Comparison of ENCODE assay signal across 19 cellular contexts in genomic region chr4:174461438-174462106, GRCh38.
DNase-seq lines count a peak whose midpoint lies in the region; ATAC-seq and TF ChIP-seq lines count a peak whose summit lies in the region.
"Had no signal": no experiment of that assay in that cellular context is flagged by ENCODE, and none has a peak within 500 bp of the region (broad histone marks: within the 10 kb centered on the region; RNA-seq: fewer than 3 reads in every experiment).

No MANE protein-coding gene starts in this region.

- H3K27me3 ChIP-seq in body of pancreas (no peaks in the 10 kb centered on the region), liver (ENCODE audit: control insufficient read depth in 4 of 4, insufficient read depth in 4 of 4, low read length in 3 of 4) (no peaks in the 10 kb centered on the region), thyroid gland (no peaks in the 10 kb centered on the region), testis (no peaks in the 10 kb centered on the region)
- H3K27me3 ChIP-seq: heart right ventricle, upper lobe of right lung had no signal

- TF ChIP-seq RAD21 in liver (IDR thresholded peaks at IDR 0.05), result peak in 1 of 2 donors; percentile 44

- H3K36me3 ChIP-seq in body of pancreas (replicated peaks in 1 of 2; ENCODE audit: insufficient read depth in 1 of 2, low read depth in 2 of 2) (no peaks in the 10 kb centered on the region), liver (ENCODE audit: control insufficient read depth in 4 of 4, insufficient read depth in 3 of 4, low read depth in 1 of 4, low read length in 3 of 4) (no peaks in the 10 kb centered on the region), thyroid gland (no peaks in the 10 kb centered on the region), testis (ENCODE audit: low read depth, missing control alignments) (no peaks in the 10 kb centered on the region)
- H3K36me3 ChIP-seq: heart right ventricle, left ventricle myocardium inferior, upper lobe of right lung had no signal

- TF ChIP-seq CTCF in body of pancreas (IDR thresholded peaks at IDR 0.05), result no peak
- no peak for TF ChIP-seq CTCF in liver (IDR thresholded peaks at IDR 0.05; ENCODE audit: low read depth, low read length, missing input control)
- TF ChIP-seq CTCF in thyroid gland (IDR thresholded peaks at IDR 0.05), result no peak
- TF ChIP-seq CTCF in testis (IDR thresholded peaks at IDR 0.05), result no peak

- no peak for TF ChIP-seq POLR2A in body of pancreas (IDR thresholded peaks at IDR 0.05)
- TF ChIP-seq POLR2A in thyroid gland (IDR thresholded peaks at IDR 0.05), result no peak
- no peak for TF ChIP-seq POLR2A in testis (IDR thresholded peaks at IDR 0.05)

- H3K4me1 ChIP-seq in body of pancreas, result peaks cover 19% of the 10 kb centered on the region
- H3K4me1 ChIP-seq in liver (ENCODE audit: control insufficient read depth in 4 of 4, insufficient read depth in 4 of 4, low read length in 3 of 4), result peaks cover 0 to 2% (median 0%) of the 10 kb centered on the region in 4 donors
- H3K4me1 ChIP-seq in thyroid gland, result peaks cover 3 to 10% of the 10 kb centered on the region in 2 donors
- H3K4me1 ChIP-seq in testis, result no peaks in the 10 kb centered on the region
- H3K4me1 ChIP-seq: heart right ventricle, left ventricle myocardium inferior, upper lobe of right lung had no signal

- ATAC-seq in body of pancreas, result peak; percentile 71
- ATAC-seq: activated T-helper 17 cell treated with anti-CD3 and anti-CD28 coated beads, Interleukin-2, amount 50 U/mL, for 72 hours; heart right ventricle; natural killer cell treated with Interleukin-12 subunit alpha and Interleukin-12 subunit beta and Interleukin-15 and Interleukin-18, amount 100 ng/mL, for 72 hours; upper lobe of right lung had no signal

- H3K4me3 ChIP-seq in body of pancreas, result no peak overlapping the region
- no peak overlapping the region for H3K4me3 ChIP-seq in liver (ENCODE audit: low read depth in 1 of 3, low read length in 3 of 3)
- H3K4me3 ChIP-seq in thyroid gland (replicated peaks in 1 of 3), result no peak overlapping the region
- no peak overlapping the region for H3K4me3 ChIP-seq in testis
- H3K4me3 ChIP-seq: heart right ventricle, left ventricle myocardium inferior, upper lobe of right lung had no signal

- intact Hi-C loops in body of pancreas (cut with DNase I) (no loop called here), thyroid gland (cut with DNase I) (no loop called here), testis (cut with DNase I; ENCODE audit: low total_unique reads) (no loop called here)

- DNase-seq in M059J (ENCODE audit: low read depth), result peak; percentile 55
- DNase-seq in body of pancreas, result peak in 1 of 4 donors; percentile 39
- DNase-seq in thyroid gland, result peak; percentile 37 to 58
- DNase-seq in testis, result no peak
- no peak for DNase-seq in NCI-H1048 (lab: John Stamatoyannopoulos, UW)
- DNase-seq in stimulated activated CD4-positive, alpha-beta T cell treated with anti-CD3 and anti-CD28 coated beads, Interleukin-15, amount 100 ng/mL, for 24 hours, result no peak
- DNase-seq: C1 segment of cervical spinal cord; cortex of kidney; DND-41; erythroblast; heart right ventricle; left ventricle myocardium inferior; NCI-H1417 treated with DMSO at 0.1 percent for 48 hours; NCI-H446; stimulated activated CD4-positive, alpha-beta T cell treated with anti-CD3 and anti-CD28 coated beads, Interleukin-4, amount 100 ng/mL, for 1 hour; upper lobe of right lung had no signal

- H3K9ac ChIP-seq in liver (ENCODE audit: low read depth in 1 of 2, low read length in 2 of 2), result no peak overlapping the region

- 24 to 28% methylated on average over 3 of the region's 3 CpGs for WGBS in body of pancreas, 2 donors
- 35% methylated on average over 3 of the region's 3 CpGs for WGBS in liver
- WGBS in thyroid gland, 2 donors, result 32 to 33% methylated on average over 3 of the region's 3 CpGs
- WGBS in testis, 2 donors, result 49% methylated on average over 3 of the region's 3 CpGs

- H3K9me3 ChIP-seq in body of pancreas, result no peaks in the 10 kb centered on the region
- peaks cover 0 to 4% (median 1%) of the 10 kb centered on the region in 4 donors for H3K9me3 ChIP-seq in liver (ENCODE audit: control insufficient read depth in 4 of 4, low read length in 3 of 4)
- H3K9me3 ChIP-seq in thyroid gland, result no peaks in the 10 kb centered on the region
- no peaks in the 10 kb centered on the region for H3K9me3 ChIP-seq in testis
- H3K9me3 ChIP-seq: upper lobe of right lung had no signal

- H3K27ac ChIP-seq in body of pancreas (peak overlapping the region in 2 of 4 donors; percentile 35 to 46), liver (ENCODE audit: low read depth in 1 of 2, low read length in 2 of 2) (peak overlapping the region in 1 of 2 donors; percentile 34), thyroid gland (peak overlapping the region; percentile 27 to 76 (median 35)), testis (no peak overlapping the region)
- H3K27ac ChIP-seq: heart right ventricle, left ventricle myocardium inferior, upper lobe of right lung had no signal

TF ChIP-seq in liver, 16 proteins besides CTCF, POLR2A, EP300 and RAD21:
- TF ChIP-seq, protein P1, sequence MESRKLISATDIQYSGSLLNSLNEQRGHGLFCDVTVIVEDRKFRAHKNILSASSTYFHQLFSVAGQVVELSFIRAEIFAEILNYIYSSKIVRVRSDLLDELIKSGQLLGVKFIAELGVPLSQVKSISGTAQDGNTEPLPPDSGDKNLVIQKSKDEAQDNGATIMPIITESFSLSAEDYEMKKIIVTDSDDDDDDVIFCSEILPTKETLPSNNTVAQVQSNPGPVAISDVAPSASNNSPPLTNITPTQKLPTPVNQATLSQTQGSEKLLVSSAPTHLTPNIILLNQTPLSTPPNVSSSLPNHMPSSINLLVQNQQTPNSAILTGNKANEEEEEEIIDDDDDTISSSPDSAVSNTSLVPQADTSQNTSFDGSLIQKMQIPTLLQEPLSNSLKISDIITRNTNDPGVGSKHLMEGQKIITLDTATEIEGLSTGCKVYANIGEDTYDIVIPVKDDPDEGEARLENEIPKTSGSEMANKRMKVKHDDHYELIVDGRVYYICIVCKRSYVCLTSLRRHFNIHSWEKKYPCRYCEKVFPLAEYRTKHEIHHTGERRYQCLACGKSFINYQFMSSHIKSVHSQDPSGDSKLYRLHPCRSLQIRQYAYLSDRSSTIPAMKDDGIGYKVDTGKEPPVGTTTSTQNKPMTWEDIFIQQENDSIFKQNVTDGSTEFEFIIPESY (IDR thresholded peaks at IDR 0.05), result peak; percentile 59
- TF ChIP-seq EGR1 (IDR thresholded peaks at IDR 0.05; ENCODE audit: low read depth in 2 of 2), result peak in 1 of 2 donors; percentile 14
- no peak for TF ChIP-seq HNF4G (IDR thresholded peaks at IDR 0.05)
- TF ChIP-seq GABPA (IDR thresholded peaks at IDR 0.05 in 1 of 2, conservative IDR thresholded peaks at IDR 0.05 in 1 of 2), result no peak
- peak; percentile 89 for TF ChIP-seq YY1 (IDR thresholded peaks at IDR 0.05)
- TF ChIP-seq TAF1 (conservative IDR thresholded peaks at IDR 0.05), result no peak
- peak in 1 of 2 donors; percentile 99 for TF ChIP-seq JUND (IDR thresholded peaks at IDR 0.05)
- TF ChIP-seq RXRA (IDR thresholded peaks at IDR 0.05), result peak in 1 of 2 donors; percentile 81
- TF ChIP-seq REST (IDR thresholded peaks at IDR 0.05), result peak; percentile 71
- TF ChIP-seq, protein P2, sequence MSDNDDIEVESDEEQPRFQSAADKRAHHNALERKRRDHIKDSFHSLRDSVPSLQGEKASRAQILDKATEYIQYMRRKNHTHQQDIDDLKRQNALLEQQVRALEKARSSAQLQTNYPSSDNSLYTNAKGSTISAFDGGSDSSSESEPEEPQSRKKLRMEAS (IDR thresholded peaks at IDR 0.05), result peak; percentile 63
- TF ChIP-seq FOXA1 (IDR thresholded peaks at IDR 0.05), result peak; percentile 53
- TF ChIP-seq NR2F2 (IDR thresholded peaks at IDR 0.05), result no peak
- peak; percentile 73 for TF ChIP-seq FOXA2 (IDR thresholded peaks at IDR 0.05)
- peak; percentile 32 to 95 for TF ChIP-seq HNF4A (conservative IDR thresholded peaks at IDR 0.05)
- peak; percentile 35 for TF ChIP-seq SP1 (IDR thresholded peaks at IDR 0.05)
- TF ChIP-seq, protein P3, sequence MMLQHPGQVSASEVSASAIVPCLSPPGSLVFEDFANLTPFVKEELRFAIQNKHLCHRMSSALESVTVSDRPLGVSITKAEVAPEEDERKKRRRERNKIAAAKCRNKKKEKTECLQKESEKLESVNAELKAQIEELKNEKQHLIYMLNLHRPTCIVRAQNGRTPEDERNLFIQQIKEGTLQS (IDR thresholded peaks at IDR 0.05), result peak; percentile 63

Comparison
In these comparisons a context has a peak if more than half of its experiments do, and no peak if none do; other contexts are left out.
1. DNase-seq: peak in M059J (single experiment) and thyroid gland (2 of 2); none in testis (single experiment), NCI-H1048 (single experiment) and stimulated activated CD4-positive, alpha-beta T cell treated with anti-CD3 and anti-CD28 coated beads, Interleukin-15, amount 100 ng/mL, for 24 hours (single experiment).
2. H3K27ac ChIP-seq: peak in thyroid gland (3 of 3); none in testis (0 of 2).